ENCODE assay signal across 8 cellular contexts in the genomic region with DNA sequence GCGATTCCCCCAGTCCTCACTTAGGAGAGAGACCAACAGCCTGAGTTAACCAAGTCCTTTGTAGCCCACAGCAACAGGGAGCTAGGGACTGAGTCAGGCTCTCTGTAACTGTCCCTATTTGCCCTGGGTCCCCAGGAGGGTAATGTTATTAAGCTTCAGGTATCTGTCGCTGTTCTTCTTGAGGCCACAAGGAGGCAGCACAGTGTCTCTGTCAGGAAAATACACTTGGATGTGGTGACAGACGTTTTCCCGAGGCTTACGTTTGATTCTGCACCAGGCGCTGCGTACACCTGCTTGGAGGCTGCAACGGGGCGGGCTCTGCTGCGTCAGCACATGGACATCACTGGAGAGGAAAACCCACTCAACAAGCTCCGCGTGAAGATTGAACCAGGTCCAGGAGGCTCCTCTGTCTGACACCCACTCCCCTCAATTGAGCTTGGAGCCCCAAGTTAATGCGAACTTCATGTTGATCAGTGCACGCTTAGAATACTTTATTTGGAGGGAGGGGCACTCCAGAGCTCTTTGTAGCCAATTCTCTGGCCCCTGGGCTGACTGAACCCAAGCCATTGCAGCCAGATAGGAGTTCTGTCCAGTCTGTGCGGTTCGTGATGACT. TPM values are rescaled to one million over a fixed set of nuclear protein-coding genes. Genes with fewer than 3 reads are reported as not detected.
DNase-seq lines count a peak whose midpoint lies in the region; ATAC-seq and TF ChIP-seq lines count a peak whose summit lies in the region.

No MANE protein-coding gene starts in this region.

- intact Hi-C loops in activated CD4-positive, alpha-beta T cell treated with anti-CD3 and anti-CD28 coated beads, Interleukin-2, amount 10 ng/mL, durations not matched to agents 24 days and 14 days (cut with micrococcal nuclease): loop anchor here (2.0 kb wide), 1 partner anchor 119 kb away; no protein-coding TSS in a partner anchor

- H3K79me2 ChIP-seq in trophoblast cell (ENCODE audit: control insufficient read depth, insufficient read depth, low read length, poor library complexity): no peaks in the 10 kb centered on the region

- no peak overlapping the region for H2BK5ac ChIP-seq in trophoblast cell (ENCODE audit: low read depth, low read length, poor library complexity)

- no peak overlapping the region for H3K4ac ChIP-seq in trophoblast cell (ENCODE audit: low read depth, low read length)

- DNase-seq in Ammon's horn (ENCODE audit: low spot score) (peak; percentile 66), GM19238 (ENCODE audit: insufficient read length, low spot score) (peak; percentile 41), NCI-H2171 treated with DMSO at 0.1 percent for 48 hours (lab: John Stamatoyannopoulos, UW) (peak; percentile 86), foreskin fibroblast (peak; percentile 8 to 58), trophoblast cell (peak; percentile 60 to 90), occipital lobe (lab: John Stamatoyannopoulos, UW) (no peak)
- DNase-seq in activated CD4-positive, alpha-beta T cell treated with anti-CD3 and anti-CD28 coated beads, Interleukin-2, amount 10 ng/mL, durations not matched to agents 24 days and 14 days: peak; percentile 70

- H3K36me3 ChIP-seq in trophoblast cell (ENCODE audit: control insufficient read depth in 1 of 2, insufficient read depth in 2 of 2, low read length in 2 of 2): peaks cover 54 to 66% of the 10 kb centered on the region in 2 experiments

- H2BK120ac ChIP-seq in trophoblast cell (ENCODE audit: insufficient read depth, low read length, poor library complexity): no peak overlapping the region

- H3K36me3 Mint-ChIP-seq in activated CD4-positive, alpha-beta T cell treated with anti-CD3 and anti-CD28 coated beads, Interleukin-2, amount 10 ng/mL, durations not matched to agents 24 days and 14 days (ENCODE audit: low read depth): peaks cover 33% of the 10 kb centered on the region

- H3K27ac Mint-ChIP-seq in activated CD4-positive, alpha-beta T cell treated with anti-CD3 and anti-CD28 coated beads, Interleukin-2, amount 10 ng/mL, durations not matched to agents 24 days and 14 days: no peak overlapping the region

- no peak overlapping the region for H3K4me2 ChIP-seq in trophoblast cell (ENCODE audit: low read length)

- no peak for ATAC-seq in GM19328 (IDR thresholded peaks at IDR 0.05; ENCODE audit: unreplicated experiment)

- H2AK5ac ChIP-seq in trophoblast cell (ENCODE audit: low read length): no peak overlapping the region

- H3K9ac ChIP-seq in trophoblast cell (ENCODE audit: low read length): no peak overlapping the region

- H3K79me1 ChIP-seq in trophoblast cell (ENCODE audit: low read length): no peaks in the 10 kb centered on the region

- no peak overlapping the region for H4K12ac ChIP-seq in trophoblast cell (ENCODE audit: low read depth, low read length)

- H3K27me3 Mint-ChIP-seq in activated CD4-positive, alpha-beta T cell treated with anti-CD3 and anti-CD28 coated beads, Interleukin-2, amount 10 ng/mL, durations not matched to agents 24 days and 14 days: no peaks in the 10 kb centered on the region

- H3K27ac ChIP-seq in trophoblast cell (ENCODE audit: low read depth, low read length): no peak overlapping the region

- WGBS in trophoblast cell (ENCODE audit: extremely low coverage, insufficient coverage, insufficient read length): no CpG with 5 or more reads among the region's 16 CpGs

- H2BK12ac ChIP-seq in trophoblast cell (ENCODE audit: low read length): no peak overlapping the region

- H3K4me3 ChIP-seq in foreskin fibroblast (ENCODE audit: low read depth in 1 of 2, low read length in 2 of 2) (no peak overlapping the region), trophoblast cell (ENCODE audit: low read depth, low read length) (no peak overlapping the region)

- H3K18ac ChIP-seq in trophoblast cell (ENCODE audit: low read length): no peak overlapping the region

- H3K14ac ChIP-seq in trophoblast cell (ENCODE audit: low read length): no peak overlapping the region

- H4K91ac ChIP-seq in trophoblast cell (ENCODE audit: low read depth, low read length): no peak overlapping the region

- no peak overlapping the region for H3K23ac ChIP-seq in trophoblast cell (ENCODE audit: low read length)

- TF ChIP-seq CTCF in foreskin fibroblast (IDR thresholded peaks at IDR 0.05; ENCODE audit: low read depth, low read length): peak; percentile 71

- H3K4me1 ChIP-seq in trophoblast cell (ENCODE audit: control insufficient read depth in 1 of 2, insufficient read depth in 2 of 2, low read length in 2 of 2): peaks cover 0 to 5% of the 10 kb centered on the region in 2 experiments

- no peaks in the 10 kb centered on the region for H3K9me3 Mint-ChIP-seq in activated CD4-positive, alpha-beta T cell treated with anti-CD3 and anti-CD28 coated beads, Interleukin-2, amount 10 ng/mL, durations not matched to agents 24 days and 14 days

- no peaks in the 10 kb centered on the region for H3K4me1 Mint-ChIP-seq in activated CD4-positive, alpha-beta T cell treated with anti-CD3 and anti-CD28 coated beads, Interleukin-2, amount 10 ng/mL, durations not matched to agents 24 days and 14 days

- H4K8ac ChIP-seq in trophoblast cell (ENCODE audit: low read depth, low read length): no peak overlapping the region

- no peak overlapping the region for H2AFZ ChIP-seq in trophoblast cell (ENCODE audit: insufficient read depth, low read length, poor library complexity)

- no peaks in the 10 kb centered on the region for H3K9me3 ChIP-seq in trophoblast cell (ENCODE audit: insufficient read depth, low read depth, low read length)

- no peak overlapping the region for H3K4me3 Mint-ChIP-seq in activated CD4-positive, alpha-beta T cell treated with anti-CD3 and anti-CD28 coated beads, Interleukin-2, amount 10 ng/mL, durations not matched to agents 24 days and 14 days

- no peaks in the 10 kb centered on the region for H3K27me3 ChIP-seq in trophoblast cell (ENCODE audit: insufficient read depth, low read length)

RNA-seq across cellular contexts. Expression of gene ELF3, which starts 10.7 kb away (rescaled TPM):
- 0.14 and 0.68 TPM in 2 replicates for total RNA-seq in activated CD4-positive, alpha-beta T cell treated with anti-CD3 and anti-CD28 coated beads, Interleukin-2, amount 10 ng/mL, durations not matched to agents 24 days and 14 days
- 35.9 and 38.6 TPM in 2 replicates for polyA plus RNA-seq in trophoblast cell (2013)
- 0.31 TPM for total RNA-seq in occipital lobe

RNA-seq across cellular contexts. Expression of gene RNPEP, which starts 17.3 kb away (rescaled TPM):
- 34.2 and 36.1 TPM in 2 replicates for total RNA-seq in activated CD4-positive, alpha-beta T cell treated with anti-CD3 and anti-CD28 coated beads, Interleukin-2, amount 10 ng/mL, durations not matched to agents 24 days and 14 days
- 43.6 and 45.1 TPM in 2 replicates for polyA plus RNA-seq in trophoblast cell (2013)
- 18.9 TPM for total RNA-seq in occipital lobe

RNA-seq across cellular contexts. Expression of gene TIMM17A, which starts 44.4 kb away (rescaled TPM):
- 119 and 122 TPM in 2 replicates for total RNA-seq in activated CD4-positive, alpha-beta T cell treated with anti-CD3 and anti-CD28 coated beads, Interleukin-2, amount 10 ng/mL, durations not matched to agents 24 days and 14 days
- 59.9 and 63.0 TPM in 2 replicates for polyA plus RNA-seq in trophoblast cell (2013)
- total RNA-seq in occipital lobe: 54.0 TPM

RNA-seq across cellular contexts. Expression of gene LMOD1, which starts 53.4 kb away (rescaled TPM):
- total RNA-seq in activated CD4-positive, alpha-beta T cell treated with anti-CD3 and anti-CD28 coated beads, Interleukin-2, amount 10 ng/mL, durations not matched to agents 24 days and 14 days: not detected in 2 replicates
- 3.2 TPM in 2 replicates for polyA plus RNA-seq in trophoblast cell (2013)
- 0.47 TPM for total RNA-seq in occipital lobe
